ENCODE assay signal across 8 cellular contexts in genomic region chr13:99354371-99354951, GRCh38. TPM values are rescaled to one million over a fixed set of nuclear protein-coding genes. Genes with fewer than 3 reads are reported as not detected.
DNase-seq lines count a peak whose midpoint lies in the region; ATAC-seq and TF ChIP-seq lines count a peak whose summit lies in the region.

No MANE protein-coding gene starts in this region.

- CTCF ChIA-PET in naive thymus-derived CD4-positive, alpha-beta T cell (lab: Charles Lee), result interaction anchor here (0.6 to 4.5 kb wide), 9 partner anchors 17 to 166 kb away, joined by 3 to 39 read pairs (median 4); partner anchors contain the start of gene GPR183

- H3K4me1 ChIP-seq in naive thymus-derived CD4-positive, alpha-beta T cell (ENCODE audit: control insufficient read depth in 2 of 2, insufficient read depth in 2 of 2, low read length in 2 of 2), result peaks cover 86 to 95% of the 10 kb centered on the region in 2 donors
- H3K4me1 ChIP-seq in Karpas-422 (ENCODE audit: low read length), result peaks cover 29% of the 10 kb centered on the region
- H3K4me1 ChIP-seq in right cardiac atrium (ENCODE audit: control insufficient read depth, insufficient read depth, low read length), result peaks cover 2% of the 10 kb centered on the region

- H3K9me3 ChIP-seq in naive thymus-derived CD4-positive, alpha-beta T cell (ENCODE audit: control insufficient read depth in 2 of 3, low read length in 3 of 3), result no peaks in the 10 kb centered on the region
- H3K9me3 ChIP-seq in Karpas-422 (ENCODE audit: low read length) (no peaks in the 10 kb centered on the region), right cardiac atrium (ENCODE audit: control insufficient read depth, low read length) (no peaks in the 10 kb centered on the region)

- H3K4me2 ChIP-seq in Karpas-422 (ENCODE audit: low read depth, low read length, poor library complexity, severe bottlenecking), result no peak overlapping the region

- H4K20me1 ChIP-seq in Karpas-422 (ENCODE audit: insufficient read depth, low read depth, low read length), result no peaks in the 10 kb centered on the region

- peaks cover 4% of the 10 kb centered on the region for H3K79me2 ChIP-seq in Karpas-422 (ENCODE audit: low read length)

- DNase-seq in ELF-1 (ENCODE audit: low read depth, low spot score) (peak; percentile 72), HFFc6 (peak; percentile 28), C1 segment of cervical spinal cord (lab: John Stamatoyannopoulos, UW) (no peak), AG08396 (ENCODE audit: low spot score) (no peak), Karpas-422 (no peak), right cardiac atrium (no peak)
- no peak for DNase-seq in activated T-helper 1 cell treated with anti-CD3 and anti-CD28 coated beads, Interleukin-12 subunit alpha, Interleukin-12 subunit beta, Interleukin-2, Interleukin-4 antibody, amounts not matched to agents 30 ng/mL and 10 ng/mL and 1 ng/mL, durations not matched to agents 14 hours and 24 hours and 36 hours (ENCODE audit: low spot score)
- DNase-seq in naive thymus-derived CD4-positive, alpha-beta T cell, result no peak

- H3K36me3 Mint-ChIP-seq in HFFc6 (ENCODE audit: low read depth), result peaks cover 48% of the 10 kb centered on the region
- H3K36me3 Mint-ChIP-seq in activated T-helper 1 cell treated with anti-CD3 and anti-CD28 coated beads, Interleukin-12 subunit alpha, Interleukin-12 subunit beta, Interleukin-2, Interleukin-4 antibody, amounts not matched to agents 30 ng/mL and 10 ng/mL and 1 ng/mL, durations not matched to agents 14 hours and 24 hours and 36 hours (ENCODE audit: low read depth), result peaks cover 55% of the 10 kb centered on the region
- H3K36me3 Mint-ChIP-seq in naive thymus-derived CD4-positive, alpha-beta T cell, result peaks cover 11 to 59% (median 25%) of the 10 kb centered on the region in 5 donors

- WGBS in right cardiac atrium, result 74% methylated on average over 8 of the region's 8 CpGs

- peaks cover 8% of the 10 kb centered on the region for H3K27me3 Mint-ChIP-seq in HFFc6 (ENCODE audit: insufficient read depth)
- H3K27me3 Mint-ChIP-seq in activated T-helper 1 cell treated with anti-CD3 and anti-CD28 coated beads, Interleukin-12 subunit alpha, Interleukin-12 subunit beta, Interleukin-2, Interleukin-4 antibody, amounts not matched to agents 30 ng/mL and 10 ng/mL and 1 ng/mL, durations not matched to agents 14 hours and 24 hours and 36 hours (ENCODE audit: insufficient read depth), result peaks cover 3% of the 10 kb centered on the region
- no peaks in the 10 kb centered on the region for H3K27me3 Mint-ChIP-seq in naive thymus-derived CD4-positive, alpha-beta T cell

- intact Hi-C loops in activated T-helper 1 cell treated with anti-CD3 and anti-CD28 coated beads, Interleukin-12 subunit alpha, Interleukin-12 subunit beta, Interleukin-2, Interleukin-4 antibody, amounts not matched to agents 30 ng/mL and 10 ng/mL and 1 ng/mL, durations not matched to agents 14 hours and 24 hours and 36 hours (cut with micrococcal nuclease), result loop anchor here (5.0 to 10.0 kb wide), 2 partner anchors 267 to 780 kb away; partner anchors contain the start of gene STK24
- intact Hi-C loops in naive thymus-derived CD4-positive, alpha-beta T cell (cut with micrococcal nuclease), result no loop called here
- intact Hi-C loops in right cardiac atrium (cut with DNase I), result no loop called here

- H3K9me2 ChIP-seq in Karpas-422 (replicated peaks; ENCODE audit: insufficient read depth, low read length), result no peaks in the 10 kb centered on the region

- POLR2A ChIA-PET in naive thymus-derived CD4-positive, alpha-beta T cell (lab: Charles Lee), result interaction anchor here (0.6 to 8.3 kb wide), 14 partner anchors 9 to 150 kb away, joined by 3 to 205 read pairs (median 16); partner anchors contain the start of gene GPR183

- no peaks in the 10 kb centered on the region for H3K36me3 ChIP-seq in naive thymus-derived CD4-positive, alpha-beta T cell (ENCODE audit: control insufficient read depth in 2 of 3, insufficient read depth in 3 of 3, low read length in 3 of 3)
- H3K36me3 ChIP-seq in Karpas-422 (ENCODE audit: insufficient read depth, low read length), result no peaks in the 10 kb centered on the region

- H3K4me3 ChIP-seq in naive thymus-derived CD4-positive, alpha-beta T cell (ENCODE audit: low read length), result peak overlapping the region; percentile 25
- no peak overlapping the region for H3K4me3 ChIP-seq in Karpas-422 (ENCODE audit: low read length)
- H3K4me3 ChIP-seq in right cardiac atrium (ENCODE audit: low read length), result no peak overlapping the region

- peak overlapping the region; percentile 95 for H3K27ac ChIP-seq in naive thymus-derived CD4-positive, alpha-beta T cell (ENCODE audit: low read depth, low read length)
- H3K27ac ChIP-seq in Karpas-422 (ENCODE audit: low read length), result no peak overlapping the region
- no peak overlapping the region for H3K27ac ChIP-seq in right cardiac atrium (ENCODE audit: low read length)

- H2AFZ ChIP-seq in Karpas-422 (ENCODE audit: low read length), result no peak overlapping the region

- no peak overlapping the region; the same call in 1 of the 2 replicates for H3K4me3 Mint-ChIP-seq in HFFc6
- H3K4me3 Mint-ChIP-seq in activated T-helper 1 cell treated with anti-CD3 and anti-CD28 coated beads, Interleukin-12 subunit alpha, Interleukin-12 subunit beta, Interleukin-2, Interleukin-4 antibody, amounts not matched to agents 30 ng/mL and 10 ng/mL and 1 ng/mL, durations not matched to agents 14 hours and 24 hours and 36 hours, result peak overlapping the region; percentile 36
- peak overlapping the region; percentile 33 to 74 (median 69) for H3K4me3 Mint-ChIP-seq in naive thymus-derived CD4-positive, alpha-beta T cell

- TF ChIP-seq CTCF in HFFc6 (IDR thresholded peaks at IDR 0.05), result no peak

- H3K27ac Mint-ChIP-seq in HFFc6, result peak overlapping the region; percentile 38
- H3K27ac Mint-ChIP-seq in activated T-helper 1 cell treated with anti-CD3 and anti-CD28 coated beads, Interleukin-12 subunit alpha, Interleukin-12 subunit beta, Interleukin-2, Interleukin-4 antibody, amounts not matched to agents 30 ng/mL and 10 ng/mL and 1 ng/mL, durations not matched to agents 14 hours and 24 hours and 36 hours, result peak overlapping the region; percentile 77
- H3K27ac Mint-ChIP-seq in naive thymus-derived CD4-positive, alpha-beta T cell, result peak overlapping the region; percentile 97 to 100 (median 99)

- no peaks in the 10 kb centered on the region for H3K9me3 Mint-ChIP-seq in HFFc6
- H3K9me3 Mint-ChIP-seq in activated T-helper 1 cell treated with anti-CD3 and anti-CD28 coated beads, Interleukin-12 subunit alpha, Interleukin-12 subunit beta, Interleukin-2, Interleukin-4 antibody, amounts not matched to agents 30 ng/mL and 10 ng/mL and 1 ng/mL, durations not matched to agents 14 hours and 24 hours and 36 hours, result no peaks in the 10 kb centered on the region
- H3K9me3 Mint-ChIP-seq in naive thymus-derived CD4-positive, alpha-beta T cell, result peaks cover 0 to 9% (median 0%) of the 10 kb centered on the region in 11 donors

- ATAC-seq in naive thymus-derived CD4-positive, alpha-beta T cell, result no peak
- ATAC-seq in right cardiac atrium, result no peak

- H3K27me3 ChIP-seq in naive thymus-derived CD4-positive, alpha-beta T cell (ENCODE audit: control insufficient read depth in 2 of 2, insufficient read depth in 2 of 2, low read length in 2 of 2), result no peaks in the 10 kb centered on the region
- H3K27me3 ChIP-seq in Karpas-422 (ENCODE audit: low read length) (no peaks in the 10 kb centered on the region), right cardiac atrium (ENCODE audit: control insufficient read depth, insufficient read depth) (no peaks in the 10 kb centered on the region)

- peaks cover 59% of the 10 kb centered on the region for H3K4me1 Mint-ChIP-seq in HFFc6 (ENCODE audit: low read depth)
- peaks cover 90% of the 10 kb centered on the region for H3K4me1 Mint-ChIP-seq in activated T-helper 1 cell treated with anti-CD3 and anti-CD28 coated beads, Interleukin-12 subunit alpha, Interleukin-12 subunit beta, Interleukin-2, Interleukin-4 antibody, amounts not matched to agents 30 ng/mL and 10 ng/mL and 1 ng/mL, durations not matched to agents 14 hours and 24 hours and 36 hours (ENCODE audit: low read depth)
- H3K4me1 Mint-ChIP-seq in naive thymus-derived CD4-positive, alpha-beta T cell, result peaks cover 74 to 100% (median 98%) of the 10 kb centered on the region in 7 donors

- no peak overlapping the region for H3K9ac ChIP-seq in Karpas-422 (ENCODE audit: low read length)

RNA-seq across cellular contexts. Expression of gene GPR183, which starts 47.3 kb away (rescaled TPM):
- total RNA-seq in HFFc6 (2021; fragmentation: NEBNext Ultra II Directional; extraction: Animal tissue kit (Norgen Biotek cat#: 25700)), result under 1 TPM in 1 of 6 experiments, not detected in 5; 0.17 TPM
- 22.6 and 23.6 TPM in 2 replicates for total RNA-seq in activated T-helper 1 cell treated with anti-CD3 and anti-CD28 coated beads, Interleukin-12 subunit alpha, Interleukin-12 subunit beta, Interleukin-2, Interleukin-4 antibody, amounts not matched to agents 30 ng/mL and 10 ng/mL and 1 ng/mL, durations not matched to agents 14 hours and 24 hours and 36 hours
- 100 to 1,000 TPM in 4 of 5 experiments, 10 to 100 TPM in 1; 26.8 to 231 (median 112) TPM for total RNA-seq in naive thymus-derived CD4-positive, alpha-beta T cell
- 100 to 1,000 TPM; 234 to 241 TPM for polyA plus RNA-seq in naive thymus-derived CD4-positive, alpha-beta T cell
- total RNA-seq in Karpas-422 (2014; rRNA removed; shearing (Covaris generic); ENCODE audit: low replicate concordance), result 0.11 TPM in 1 of 2 replicates, not detected in the other
- total RNA-seq in right cardiac atrium, result 10 to 100 TPM in 2 of 4 donors, 1 to 10 TPM in 2; 9.7 to 20.7 (median 13.5) TPM
- 14.5 TPM for polyA plus RNA-seq in right cardiac atrium

Comparison
In these comparisons a context has a peak if more than half of its experiments do, and no peak if none do; other contexts are left out.
1. DNase-seq: peak in ELF-1 (single experiment) and HFFc6 (single experiment); none in activated T-helper 1 cell treated with anti-CD3 and anti-CD28 coated beads, Interleukin-12 subunit alpha, Interleukin-12 subunit beta, Interleukin-2, Interleukin-4 antibody, amounts not matched to agents 30 ng/mL and 10 ng/mL and 1 ng/mL, durations not matched to agents 14 hours and 24 hours and 36 hours (single experiment), naive thymus-derived CD4-positive, alpha-beta T cell (0 of 9), C1 segment of cervical spinal cord (0 of 14), AG08396 (single experiment), Karpas-422 (single experiment) and right cardiac atrium (0 of 3).
2. H3K27ac Mint-ChIP-seq: peak in every context shown above with its lines; median percentile 99 in naive thymus-derived CD4-positive, alpha-beta T cell; 77 in activated T-helper 1 cell treated with anti-CD3 and anti-CD28 coated beads, Interleukin-12 subunit alpha, Interleukin-12 subunit beta, Interleukin-2, Interleukin-4 antibody, amounts not matched to agents 30 ng/mL and 10 ng/mL and 1 ng/mL, durations not matched to agents 14 hours and 24 hours and 36 hours; 38 in HFFc6.